Comparison of ENCODE assay signal across 9 cellular contexts in genomic region chr1:160639652-160640051, GRCh38. TPM values are rescaled to one million over a fixed set of nuclear protein-coding genes. Genes with fewer than 3 reads are reported as not detected.
DNase-seq lines count a peak whose midpoint lies in the region; ATAC-seq and TF ChIP-seq lines count a peak whose summit lies in the region.
"Had no signal": no experiment of that assay in that cellular context is flagged by ENCODE, and none has a peak within 500 bp of the region (broad histone marks: within the 10 kb centered on the region; RNA-seq: fewer than 3 reads in every experiment).

No MANE protein-coding gene starts in this region.

- no peak overlapping the region for H2AFZ ChIP-seq in PC-3 (ENCODE audit: low read length)

- TF ChIP-seq POLR2A in GM15510 (IDR thresholded peaks at IDR 0.05; ENCODE audit: borderline replicate concordance, extremely low read depth, insufficient read length), result peak; percentile 24

- H3K4me3 Mint-ChIP-seq in Caco-2 (ENCODE audit: unreplicated experiment) (peak overlapping the region; percentile 21), memory B cell (peak overlapping the region; percentile 31)
- H3K4me3 Mint-ChIP-seq in activated CD8-positive, alpha-beta T cell treated with anti-CD3 and anti-CD28 coated beads, Interleukin-2, amount 10 ng/mL, durations not matched to agents 7 days and 5 days, result peak overlapping the region; percentile 56

- BruUV-seq in Caco-2 (replicated peaks; lab: Mats Ljungman, UMichigan) (no TSS peak), PC-3 (replicated peaks; lab: Mats Ljungman, UMichigan) (no TSS peak)

- peaks cover 45% of the 10 kb centered on the region for H3K4me1 ChIP-seq in Caco-2
- H3K4me1 ChIP-seq in PC-3 (ENCODE audit: insufficient read depth, low read length), result no peaks in the 10 kb centered on the region

- POLR2A ChIA-PET in Caco-2 (lab: Charles Lee), result no interaction called here
- POLR2A ChIA-PET in activated CD8-positive, alpha-beta T cell treated with anti-CD3 and anti-CD28 coated beads, Interleukin-2, amount 10 ng/mL, durations not matched to agents 7 days and 5 days (lab: Charles Lee), result interaction anchor here (1.0 to 2.5 kb wide), 5 partner anchors 12 to 70 kb away, joined by 3 to 51 read pairs (median 3); no protein-coding TSS in a partner anchor
- POLR2A ChIA-PET in PC-3 (lab: Charles Lee; ENCODE audit: unreplicated experiment), result no interaction called here

- H3K9ac ChIP-seq in PC-3 (ENCODE audit: low read length), result no peak overlapping the region

- no peaks in the 10 kb centered on the region for H4K20me1 ChIP-seq in PC-3 (ENCODE audit: low read length)

- H3K4me1 Mint-ChIP-seq in Caco-2 (ENCODE audit: low read depth, unreplicated experiment) (peaks cover 38% of the 10 kb centered on the region), memory B cell (peaks cover 50% of the 10 kb centered on the region)
- peaks cover 91% of the 10 kb centered on the region for H3K4me1 Mint-ChIP-seq in activated CD8-positive, alpha-beta T cell treated with anti-CD3 and anti-CD28 coated beads, Interleukin-2, amount 10 ng/mL, durations not matched to agents 7 days and 5 days (ENCODE audit: low read depth)

- H3K9me2 ChIP-seq in PC-3 (replicated peaks; ENCODE audit: low read length), result no peaks in the 10 kb centered on the region

- no peak overlapping the region for H3K27ac ChIP-seq in PC-3 (ENCODE audit: low read length)

- no peaks in the 10 kb centered on the region for H3K9me3 Mint-ChIP-seq in Caco-2 (ENCODE audit: unreplicated experiment)
- H3K9me3 Mint-ChIP-seq in activated CD8-positive, alpha-beta T cell treated with anti-CD3 and anti-CD28 coated beads, Interleukin-2, amount 10 ng/mL, durations not matched to agents 7 days and 5 days (ENCODE audit: insufficient read depth), result no peaks in the 10 kb centered on the region
- H3K9me3 Mint-ChIP-seq in memory B cell, result no peaks in the 10 kb centered on the region

- no peaks in the 10 kb centered on the region for H3K79me2 ChIP-seq in PC-3 (ENCODE audit: low read length)

- peak overlapping the region; percentile 68 for H3K27ac Mint-ChIP-seq in Caco-2 (ENCODE audit: unreplicated experiment)
- H3K27ac Mint-ChIP-seq in activated CD8-positive, alpha-beta T cell treated with anti-CD3 and anti-CD28 coated beads, Interleukin-2, amount 10 ng/mL, durations not matched to agents 7 days and 5 days, result peak overlapping the region; percentile 90
- H3K27ac Mint-ChIP-seq in memory B cell, result peak overlapping the region; percentile 66

- ATAC-seq in activated CD8-positive, alpha-beta T cell treated with anti-CD3 and anti-CD28 coated beads, Interleukin-2, amount 10 ng/mL, durations not matched to agents 7 days and 5 days, result no peak
- no peak for ATAC-seq in memory B cell (ENCODE audit: low read depth)
- ATAC-seq in PC-3, result no peak
- ATAC-seq in HG03108 (IDR thresholded peaks at IDR 0.05; ENCODE audit: unreplicated experiment), result no peak
- ATAC-seq in GM21360 (IDR thresholded peaks at IDR 0.05; ENCODE audit: unreplicated experiment), result no peak

- H3K36me3 ChIP-seq in Caco-2 (ENCODE audit: control insufficient read depth, insufficient read depth, low read length) (no peaks in the 10 kb centered on the region), PC-3 (ENCODE audit: low read depth, low read length) (no peaks in the 10 kb centered on the region)

- H3F3A ChIP-seq in PC-3 (ENCODE audit: low read length, unreplicated experiment), result no peaks in the 10 kb centered on the region

- H3K9me3 ChIP-seq in Caco-2 (no peaks in the 10 kb centered on the region), PC-3 (ENCODE audit: low read length) (no peaks in the 10 kb centered on the region)

- no peak overlapping the region for H3K4me2 ChIP-seq in PC-3 (ENCODE audit: low read length)

- no peaks in the 10 kb centered on the region for H3K27me3 ChIP-seq in Caco-2 (replicated peaks; ENCODE audit: control insufficient read depth, insufficient read depth, low read length)
- peaks cover 87% of the 10 kb centered on the region for H3K27me3 ChIP-seq in PC-3 (ENCODE audit: low read length)

- no peaks in the 10 kb centered on the region for H3K27me3 Mint-ChIP-seq in Caco-2 (ENCODE audit: insufficient read depth, unreplicated experiment)
- no peaks in the 10 kb centered on the region for H3K27me3 Mint-ChIP-seq in activated CD8-positive, alpha-beta T cell treated with anti-CD3 and anti-CD28 coated beads, Interleukin-2, amount 10 ng/mL, durations not matched to agents 7 days and 5 days (ENCODE audit: low read depth)
- H3K27me3 Mint-ChIP-seq in memory B cell, result no peaks in the 10 kb centered on the region

- no peak for TF ChIP-seq CTCF in Caco-2 (IDR thresholded peaks at IDR 0.05; ENCODE audit: insufficient read depth in 1 of 2, low read depth in 1 of 2, low read length in 1 of 2, severe bottlenecking in 1 of 2, unreplicated experiment in 1 of 2)
- TF ChIP-seq CTCF in PC-3 (conservative IDR thresholded peaks at IDR 0.05; ENCODE audit: low read depth, low read length), result no peak

- intact Hi-C loops in Caco-2 (cut with micrococcal nuclease; ENCODE audit: unreplicated experiment) (no loop called here), PC-3 (cut with micrococcal nuclease) (no loop called here)

- DNase-seq in Caco-2 (no peak), memory B cell (ENCODE audit: low spot score in 2 of 2) (no peak), PC-3 (no peak), NOMO-1 (lab: John Stamatoyannopoulos, UW; ENCODE audit: unreplicated experiment in 2 of 2) (no peak)
- DNase-seq in activated CD8-positive, alpha-beta T cell treated with anti-CD3 and anti-CD28 coated beads, Interleukin-2, amount 10 ng/mL, durations not matched to agents 7 days and 5 days, result no peak
- DNase-seq: activated effector memory CD4-positive, alpha-beta T cell treated with anti-CD3 and anti-CD28 coated beads, Interleukin-2, amount 50 U/mL, for 16 hours had no signal

- CTCF ChIA-PET in Caco-2 (lab: Charles Lee) (no interaction called here), PC-3 (lab: Charles Lee) (no interaction called here)
- CTCF ChIA-PET in activated CD8-positive, alpha-beta T cell treated with anti-CD3 and anti-CD28 coated beads, Interleukin-2, amount 10 ng/mL, durations not matched to agents 7 days and 5 days (lab: Charles Lee), result interaction anchor here (0.9 to 2.3 kb wide), 15 partner anchors 10 to 312 kb away, joined by 3 to 28 read pairs (median 6); no protein-coding TSS in a partner anchor

- H3K36me3 Mint-ChIP-seq in Caco-2 (ENCODE audit: insufficient read depth, unreplicated experiment) (no peaks in the 10 kb centered on the region), memory B cell (peaks cover 8% of the 10 kb centered on the region)
- peaks cover 85% of the 10 kb centered on the region for H3K36me3 Mint-ChIP-seq in activated CD8-positive, alpha-beta T cell treated with anti-CD3 and anti-CD28 coated beads, Interleukin-2, amount 10 ng/mL, durations not matched to agents 7 days and 5 days (ENCODE audit: low read depth)

- H3K4me3 ChIP-seq in Caco-2 (ENCODE audit: low read depth, low read length) (no peak overlapping the region), PC-3 (ENCODE audit: low read length) (no peak overlapping the region)

RNA-seq across cellular contexts. Expression of gene SLAMF1, which starts 7.2 kb away (rescaled TPM):
- total RNA-seq in Caco-2 (2022), result not detected in 2 replicates
- 10 to 100 TPM; 48.5 to 50.1 TPM for total RNA-seq in activated CD8-positive, alpha-beta T cell treated with anti-CD3 and anti-CD28 coated beads, Interleukin-2, amount 10 ng/mL, durations not matched to agents 7 days and 5 days
- total RNA-seq in PC-3 (2014; rRNA removed), result not detected in 2 replicates

Comparison
In these comparisons a context has a peak if more than half of its experiments do, and no peak if none do; other contexts are left out.
1. RNA of gene SLAMF1, which starts 7.2 kb away (total RNA-seq): 48.5 to 50.1 TPM in activated CD8-positive, alpha-beta T cell treated with anti-CD3 and anti-CD28 coated beads, Interleukin-2, amount 10 ng/mL, durations not matched to agents 7 days and 5 days; not detected in Caco-2 and not detected in PC-3; every median in the first group is over 10 times any median in the second.
2. Peak in every context shown above with its lines, with median percentiles within 50 percentile points of each other: H3K27ac Mint-ChIP-seq and H3K4me3 Mint-ChIP-seq.